ENCODE assay signal across 26 cellular contexts in genomic region chr3:102095383-102095782, GRCh38.
"Had no signal": no experiment of that assay in that cellular context is flagged by ENCODE, and none has a peak within 500 bp of the region (broad histone marks: within the 10 kb centered on the region; RNA-seq: fewer than 3 reads in every experiment).

No MANE protein-coding gene starts in this region.

- H3K27me3 Mint-ChIP-seq: activated naive CD4-positive, alpha-beta T cell treated with anti-CD3 and anti-CD28 coated beads, Interleukin-2, amount 10 ng/mL, durations not matched to agents 7 days and 5 days; activated naive CD8-positive, alpha-beta T cell treated with anti-CD3 and anti-CD28 coated beads, Interleukin-2, amount 10 ng/mL, durations not matched to agents 7 days and 5 days; T-cell had no signal

- H3K27ac Mint-ChIP-seq: activated naive CD4-positive, alpha-beta T cell treated with anti-CD3 and anti-CD28 coated beads, Interleukin-2, amount 10 ng/mL, durations not matched to agents 7 days and 5 days; activated naive CD8-positive, alpha-beta T cell treated with anti-CD3 and anti-CD28 coated beads, Interleukin-2, amount 10 ng/mL, durations not matched to agents 7 days and 5 days; activated T-cell treated with anti-CD3 and anti-CD28 coated beads, Interleukin-2, amount 50 U/mL, for 24 hours; nephron; T-cell; T-helper 2 cell treated with Interferon-gamma antibody and Interleukin-4, amounts not matched to agents 5 μg/mL and 100 μg/mL, for 36 hours had no signal

- H3K36me3 Mint-ChIP-seq: activated naive CD4-positive, alpha-beta T cell treated with anti-CD3 and anti-CD28 coated beads, Interleukin-2, amount 10 ng/mL, durations not matched to agents 7 days and 5 days; T-cell had no signal

- H3K4me3 Mint-ChIP-seq: activated naive CD4-positive, alpha-beta T cell treated with anti-CD3 and anti-CD28 coated beads, Interleukin-2, amount 10 ng/mL, durations not matched to agents 7 days and 5 days; activated naive CD8-positive, alpha-beta T cell treated with anti-CD3 and anti-CD28 coated beads, Interleukin-2, amount 10 ng/mL, durations not matched to agents 7 days and 5 days; activated T-cell treated with anti-CD3 and anti-CD28 coated beads, Interleukin-2, amount 50 U/mL, for 24 hours; nephron; T-cell; T-helper 2 cell treated with Interferon-gamma antibody and Interleukin-4, amounts not matched to agents 5 μg/mL and 100 μg/mL, for 36 hours had no signal

- H3K27me3 ChIP-seq: ascending aorta, brain microvascular endothelial cell, gastroesophageal sphincter, left lung, spleen, suprapubic skin, tibial artery had no signal

- H3K9me3 ChIP-seq: ascending aorta, gastroesophageal sphincter, left lung, lower lobe of right lung, spleen, suprapubic skin, tibial artery had no signal

- H3K27ac ChIP-seq: ascending aorta, brain microvascular endothelial cell, gastroesophageal sphincter, left lung, lower lobe of right lung, parathyroid adenoma, spleen, suprapubic skin, tibial artery had no signal

- H3K4me3 ChIP-seq: ascending aorta, gastroesophageal sphincter, left lung, lower lobe of right lung, spleen, suprapubic skin, tibial artery had no signal

- H3K9me3 Mint-ChIP-seq: activated naive CD4-positive, alpha-beta T cell treated with anti-CD3 and anti-CD28 coated beads, Interleukin-2, amount 10 ng/mL, durations not matched to agents 7 days and 5 days; activated T-cell treated with anti-CD3 and anti-CD28 coated beads, Interleukin-2, amount 50 U/mL, for 24 hours; nephron; T-cell; T-helper 2 cell treated with Interferon-gamma antibody and Interleukin-4, amounts not matched to agents 5 μg/mL and 100 μg/mL, for 36 hours had no signal

- H3K4me1 ChIP-seq: ascending aorta, left lung, parathyroid adenoma, suprapubic skin had no signal

- H3K36me3 ChIP-seq: ascending aorta, brain microvascular endothelial cell, gastroesophageal sphincter, left lung, lower lobe of right lung, spleen, suprapubic skin, tibial artery had no signal

- DNase-seq: activated CD4-positive, alpha-beta T cell treated with anti-CD3 and anti-CD28 coated beads for 4 hours; activated CD4-positive, alpha-beta T cell treated with anti-CD3 and anti-CD28 coated beads, Interleukin-2, amount 50 U/mL, for 4 hours; activated CD8-positive, alpha-beta memory T cell treated with anti-CD3 and anti-CD28 coated beads, Interleukin-2, amount 50 U/mL, for 48 hours; activated gamma-delta T cell; activated naive CD4-positive, alpha-beta T cell treated with anti-CD3 and anti-CD28 coated beads, Interleukin-2, amount 10 ng/mL, durations not matched to agents 7 days and 5 days; activated naive CD8-positive, alpha-beta T cell treated with anti-CD3 and anti-CD28 coated beads, Interleukin-2, amount 10 ng/mL, durations not matched to agents 7 days and 5 days; activated T-cell treated with anti-CD3 and anti-CD28 coated beads, Interleukin-2, amount 50 U/mL, for 24 hours; brain microvascular endothelial cell; caudate nucleus; head of caudate nucleus; kidney glomerular epithelial cell; left lung; lower lobe of right lung; mesendoderm; nucleus accumbens; right cardiac atrium; spleen; stimulated activated naive CD4-positive, alpha-beta T cell; T-cell; tibial artery had no signal
